ENCODE assay signal across 11 cellular contexts in genomic region chr2:220198911-220199310, GRCh38.
DNase-seq lines count a peak whose midpoint lies in the region; ATAC-seq and TF ChIP-seq lines count a peak whose summit lies in the region.
"Had no signal": no experiment of that assay in that cellular context is flagged by ENCODE, and none has a peak within 500 bp of the region (broad histone marks: within the 10 kb centered on the region; RNA-seq: fewer than 3 reads in every experiment).

No MANE protein-coding gene starts in this region.

- no peaks in the 10 kb centered on the region for H3K27me3 ChIP-seq in RWPE2 (ENCODE audit: insufficient read depth, poor library complexity, severe bottlenecking)
- H3K27me3 ChIP-seq in aorta (ENCODE audit: control insufficient read depth in 1 of 2, insufficient read depth in 2 of 2, low read length in 1 of 2) = no peaks in the 10 kb centered on the region
- H3K27me3 ChIP-seq: BLaER1 treated with 17β-estradiol and CSF1 and Interleukin-3, amounts not matched to agents 10 nM and 100 nM; ovary had no signal

- H3K36me3 ChIP-seq in RWPE2 (ENCODE audit: low read depth) (no peaks in the 10 kb centered on the region), aorta (ENCODE audit: control insufficient read depth in 1 of 2, insufficient read depth in 2 of 2, low read length in 1 of 2) (no peaks in the 10 kb centered on the region)
- H3K36me3 ChIP-seq: BLaER1 treated with 17β-estradiol and CSF1 and Interleukin-3, amounts not matched to agents 10 nM and 100 nM; esophagus muscularis mucosa; ovary had no signal

- H3K4me3 ChIP-seq in RWPE2 (ENCODE audit: severe bottlenecking) (no peak overlapping the region), aorta (ENCODE audit: low read length in 2 of 2) (no peak overlapping the region)
- H3K4me3 ChIP-seq: BLaER1 treated with 17β-estradiol and CSF1 and Interleukin-3, amounts not matched to agents 10 nM and 100 nM; esophagus muscularis mucosa; ovary had no signal

- no peaks in the 10 kb centered on the region for H3K36me3 Mint-ChIP-seq in activated CD8-positive, alpha-beta memory T cell treated with anti-CD3 and anti-CD28 coated beads, Interleukin-2, amount 10 ng/mL, durations not matched to agents 7 days and 5 days

- no peaks in the 10 kb centered on the region for H3K27me3 Mint-ChIP-seq in activated CD8-positive, alpha-beta memory T cell treated with anti-CD3 and anti-CD28 coated beads, Interleukin-2, amount 10 ng/mL, durations not matched to agents 7 days and 5 days

- CTCF ChIA-PET in activated CD8-positive, alpha-beta memory T cell treated with anti-CD3 and anti-CD28 coated beads, Interleukin-2, amount 10 ng/mL, durations not matched to agents 7 days and 5 days (lab: Charles Lee) = no interaction called here

- TF ChIP-seq CTCF in RWPE2 (IDR thresholded peaks at IDR 0.05; ENCODE audit: poor library complexity, severe bottlenecking) = no peak

- no peak overlapping the region for H3K4me3 Mint-ChIP-seq in activated CD8-positive, alpha-beta memory T cell treated with anti-CD3 and anti-CD28 coated beads, Interleukin-2, amount 10 ng/mL, durations not matched to agents 7 days and 5 days

- DNase-seq in Right ventricle myocardium inferior (ENCODE audit: missing footprints) (no peak), Right ventricle myocardium superior (no peak), RWPE2 (ENCODE audit: low spot score) (peak; percentile 85), fibroblast of peridontal ligament (ENCODE audit: extremely low read depth) (peak; percentile 95), ureter (ENCODE audit: low spot score) (peak; percentile 66), aorta (no peak)
- no peak for DNase-seq in activated CD8-positive, alpha-beta memory T cell treated with anti-CD3 and anti-CD28 coated beads, Interleukin-2, amount 10 ng/mL, durations not matched to agents 7 days and 5 days

- H3K9me3 ChIP-seq in RWPE2 (ENCODE audit: severe bottlenecking) (no peaks in the 10 kb centered on the region), aorta (ENCODE audit: control insufficient read depth, low read length) (peaks cover 2% of the 10 kb centered on the region)
- H3K9me3 ChIP-seq: esophagus muscularis mucosa, ovary had no signal

- WGBS in aorta, 2 donors = 21 to 30% methylated on average over 7 of the region's 7 CpGs

- H3K27ac ChIP-seq in RWPE2 (ENCODE audit: poor library complexity, severe bottlenecking) (peak overlapping the region; percentile 52), aorta (ENCODE audit: low read depth in 1 of 2, low read length in 2 of 2) (no peak overlapping the region)
- H3K27ac ChIP-seq: BLaER1 treated with 17β-estradiol and CSF1 and Interleukin-3, amounts not matched to agents 10 nM and 100 nM; esophagus muscularis mucosa; ovary had no signal

- ATAC-seq in Right ventricle myocardium inferior = peak; percentile 60
- ATAC-seq in Right ventricle myocardium superior (ENCODE audit: poor library complexity) = no peak
- ATAC-seq in RWPE2 (ENCODE audit: low read depth) = peak; percentile 99
- no peak for ATAC-seq in activated CD8-positive, alpha-beta memory T cell treated with anti-CD3 and anti-CD28 coated beads, Interleukin-2, amount 10 ng/mL, durations not matched to agents 7 days and 5 days
- no peak for ATAC-seq in GM21390 (IDR thresholded peaks at IDR 0.05; ENCODE audit: unreplicated experiment)
- no peak for ATAC-seq in aorta (ENCODE audit: low FRiP score)

- H3K4me1 ChIP-seq in RWPE2 (ENCODE audit: insufficient read depth, poor library complexity, severe bottlenecking) (peaks cover 17% of the 10 kb centered on the region), aorta (ENCODE audit: control insufficient read depth in 1 of 2, insufficient read depth in 2 of 2, low read length in 2 of 2) (no peaks in the 10 kb centered on the region)
- H3K4me1 ChIP-seq: BLaER1 treated with 17β-estradiol and CSF1 and Interleukin-3, amounts not matched to agents 10 nM and 100 nM; esophagus muscularis mucosa had no signal

- no peaks in the 10 kb centered on the region for H3K9me3 Mint-ChIP-seq in activated CD8-positive, alpha-beta memory T cell treated with anti-CD3 and anti-CD28 coated beads, Interleukin-2, amount 10 ng/mL, durations not matched to agents 7 days and 5 days (ENCODE audit: low read depth)

- H3K4me1 Mint-ChIP-seq in activated CD8-positive, alpha-beta memory T cell treated with anti-CD3 and anti-CD28 coated beads, Interleukin-2, amount 10 ng/mL, durations not matched to agents 7 days and 5 days = no peaks in the 10 kb centered on the region

- intact Hi-C loops in Right ventricle myocardium inferior (cut with DNase I) (no loop called here), Right ventricle myocardium superior (cut with DNase I) (no loop called here), aorta (cut with DNase I) (no loop called here)

- no peak overlapping the region for H3K27ac Mint-ChIP-seq in activated CD8-positive, alpha-beta memory T cell treated with anti-CD3 and anti-CD28 coated beads, Interleukin-2, amount 10 ng/mL, durations not matched to agents 7 days and 5 days

Comparison
In these comparisons a context has a peak if more than half of its experiments do, and no peak if none do; other contexts are left out.
1. ATAC-seq: peak in Right ventricle myocardium inferior (single experiment) and RWPE2 (single experiment); none in Right ventricle myocardium superior (single experiment), activated CD8-positive, alpha-beta memory T cell treated with anti-CD3 and anti-CD28 coated beads, Interleukin-2, amount 10 ng/mL, durations not matched to agents 7 days and 5 days (single experiment), GM21390 (single experiment) and aorta (single experiment).
2. DNase-seq: peak in RWPE2 (single experiment), fibroblast of peridontal ligament (single experiment) and ureter (single experiment); none in Right ventricle myocardium inferior (single experiment), Right ventricle myocardium superior (single experiment), activated CD8-positive, alpha-beta memory T cell treated with anti-CD3 and anti-CD28 coated beads, Interleukin-2, amount 10 ng/mL, durations not matched to agents 7 days and 5 days (single experiment) and aorta (0 of 2).